Comparison of ENCODE assay signal across 9 cellular contexts in genomic region chr3:192090586-192090985, GRCh38.
DNase-seq lines count a peak whose midpoint lies in the region; ATAC-seq and TF ChIP-seq lines count a peak whose summit lies in the region.
"Had no signal": no experiment of that assay in that cellular context is flagged by ENCODE, and none has a peak within 500 bp of the region (broad histone marks: within the 10 kb centered on the region; RNA-seq: fewer than 3 reads in every experiment).

No MANE protein-coding gene starts in this region.

- H3K36me3 ChIP-seq in SK-N-SH (replicated peaks in 1 of 2; ENCODE audit: control insufficient read depth in 1 of 2, insufficient read depth in 2 of 2, low read length in 1 of 2), result no peaks in the 10 kb centered on the region

- POLR2A ChIA-PET in SK-N-SH (lab: Yijun Ruan, JAX), result no interaction called here
- POLR2A ChIA-PET in activated CD4-positive, alpha-beta memory T cell treated with anti-CD3 and anti-CD28 coated beads for 36 hours (lab: Charles Lee), result no interaction called here

- no peaks in the 10 kb centered on the region for H3K27me3 ChIP-seq in foreskin keratinocyte
- H3K27me3 ChIP-seq in SK-N-SH (ENCODE audit: insufficient read depth), result no peaks in the 10 kb centered on the region

- no peaks in the 10 kb centered on the region for H3K36me3 Mint-ChIP-seq in activated CD4-positive, alpha-beta memory T cell treated with anti-CD3 and anti-CD28 coated beads for 36 hours
- H3K36me3 Mint-ChIP-seq: activated naive CD4-positive, alpha-beta T cell treated with anti-CD3 and anti-CD28 coated beads, Interleukin-2, amount 50 U/mL, for 24 hours had no signal

- H3K27me3 Mint-ChIP-seq in activated CD4-positive, alpha-beta memory T cell treated with anti-CD3 and anti-CD28 coated beads for 36 hours, result no peaks in the 10 kb centered on the region

- H4K20me1 ChIP-seq in SK-N-SH (ENCODE audit: insufficient read depth), result no peaks in the 10 kb centered on the region

- no peak overlapping the region for H3K4me3 ChIP-seq in SK-N-SH (ENCODE audit: low read depth in 2 of 2, low read length in 1 of 2)

- H3K27ac Mint-ChIP-seq in activated CD4-positive, alpha-beta memory T cell treated with anti-CD3 and anti-CD28 coated beads for 36 hours, result no peak overlapping the region
- H3K27ac Mint-ChIP-seq: activated naive CD4-positive, alpha-beta T cell treated with anti-CD3 and anti-CD28 coated beads, Interleukin-2, amount 50 U/mL, for 24 hours had no signal

- H3K9me3 ChIP-seq in SK-N-SH, result 0 out of 2 replicates have a peak, but pooled peaks cover 4% of the 10 kb centered on the region

- DNase-seq in foreskin keratinocyte (peak in 1 of 2 donors; percentile 51), SK-N-SH (no peak), T-helper 2 cell (no peak)
- DNase-seq in activated CD4-positive, alpha-beta memory T cell treated with anti-CD3 and anti-CD28 coated beads for 36 hours, result no peak

- no peak overlapping the region for H2AFZ ChIP-seq in SK-N-SH (ENCODE audit: low read depth)

- no peaks in the 10 kb centered on the region for H3K4me1 ChIP-seq in foreskin keratinocyte
- no peaks in the 10 kb centered on the region for H3K4me1 ChIP-seq in SK-N-SH (ENCODE audit: control insufficient read depth in 1 of 2, insufficient read depth in 2 of 2, low read depth in 1 of 2, low read length in 1 of 2)

- H3K4me1 Mint-ChIP-seq in activated CD4-positive, alpha-beta memory T cell treated with anti-CD3 and anti-CD28 coated beads for 36 hours (ENCODE audit: low read depth), result no peaks in the 10 kb centered on the region
- H3K4me1 Mint-ChIP-seq: activated naive CD4-positive, alpha-beta T cell treated with anti-CD3 and anti-CD28 coated beads, Interleukin-2, amount 50 U/mL, for 24 hours had no signal

- H3K9ac ChIP-seq in SK-N-SH, result no peak overlapping the region

- H3K4me3 Mint-ChIP-seq in activated CD4-positive, alpha-beta memory T cell treated with anti-CD3 and anti-CD28 coated beads for 36 hours, result no peak overlapping the region
- H3K4me3 Mint-ChIP-seq: activated naive CD4-positive, alpha-beta T cell treated with anti-CD3 and anti-CD28 coated beads, Interleukin-2, amount 50 U/mL, for 24 hours had no signal

- intact Hi-C loops in activated CD4-positive, alpha-beta memory T cell treated with anti-CD3 and anti-CD28 coated beads for 36 hours (cut with micrococcal nuclease), result no loop called here

- H3K27ac ChIP-seq in foreskin keratinocyte (no peak overlapping the region), SK-N-SH (ENCODE audit: low read depth in 2 of 2, low read length in 1 of 2) (no peak overlapping the region)

- no peak for TF ChIP-seq EP300 in SK-N-SH (IDR thresholded peaks at IDR 0.05; ENCODE audit: borderline replicate concordance in 1 of 2, low read depth in 1 of 2, low read length in 1 of 2)

- no peak for TF ChIP-seq RAD21 in SK-N-SH (IDR thresholded peaks at IDR 0.05; ENCODE audit: low read length)

- TF ChIP-seq CTCF in foreskin keratinocyte (conservative IDR thresholded peaks at IDR 0.05) (no peak), SK-N-SH (IDR thresholded peaks at IDR 0.05) (no peak)

- peaks cover 2% of the 10 kb centered on the region for H3K9me3 Mint-ChIP-seq in activated CD4-positive, alpha-beta memory T cell treated with anti-CD3 and anti-CD28 coated beads for 36 hours

- no peaks in the 10 kb centered on the region for H3K79me2 ChIP-seq in SK-N-SH (ENCODE audit: insufficient read depth)

- H3K4me2 ChIP-seq in SK-N-SH, result no peak overlapping the region

- peak; percentile 84 for ATAC-seq in GM18502 (IDR thresholded peaks at IDR 0.05; ENCODE audit: poor library complexity, unreplicated experiment)
- peak; percentile 70 for ATAC-seq in GM21619 (IDR thresholded peaks at IDR 0.05; ENCODE audit: unreplicated experiment)
- ATAC-seq in HG03457 (IDR thresholded peaks at IDR 0.05; ENCODE audit: unreplicated experiment), result peak; percentile 66
- peak; percentile 34 for ATAC-seq in foreskin keratinocyte
- ATAC-seq in GM21528 (IDR thresholded peaks at IDR 0.05; ENCODE audit: low FRiP score, unreplicated experiment), result no peak

- CTCF ChIA-PET in SK-N-SH (lab: Yijun Ruan, JAX), result no interaction called here
- CTCF ChIA-PET in activated CD4-positive, alpha-beta memory T cell treated with anti-CD3 and anti-CD28 coated beads for 36 hours (lab: Charles Lee), result no interaction called here

- no peaks in the 10 kb centered on the region for H3K9me2 ChIP-seq in SK-N-SH

- no peaks in the 10 kb centered on the region for H3F3A ChIP-seq in SK-N-SH (replicated peaks; ENCODE audit: insufficient read depth)

TF ChIP-seq in SK-N-SH, 30 proteins besides CTCF, POLR2A, EP300 and RAD21:
- no peak for TF ChIP-seq YY1 (IDR thresholded peaks at IDR 0.05; ENCODE audit: low read depth)
- TF ChIP-seq, protein P1, sequence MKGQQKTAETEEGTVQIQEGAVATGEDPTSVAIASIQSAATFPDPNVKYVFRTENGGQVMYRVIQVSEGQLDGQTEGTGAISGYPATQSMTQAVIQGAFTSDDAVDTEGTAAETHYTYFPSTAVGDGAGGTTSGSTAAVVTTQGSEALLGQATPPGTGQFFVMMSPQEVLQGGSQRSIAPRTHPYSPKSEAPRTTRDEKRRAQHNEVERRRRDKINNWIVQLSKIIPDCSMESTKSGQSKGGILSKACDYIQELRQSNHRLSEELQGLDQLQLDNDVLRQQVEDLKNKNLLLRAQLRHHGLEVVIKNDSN (IDR thresholded peaks at IDR 0.05; ENCODE audit: borderline replicate concordance, low read depth), result no peak
- TF ChIP-seq MEF2A (IDR thresholded peaks at IDR 0.05; ENCODE audit: borderline replicate concordance, low read depth), result no peak
- no peak for TF ChIP-seq TCF12 (IDR thresholded peaks at IDR 0.05)
- no peak for TF ChIP-seq GATA2 (CRISPR knock-in tag; IDR thresholded peaks at IDR 0.05)
- TF ChIP-seq MAX (IDR thresholded peaks at IDR 0.05; ENCODE audit: low read depth), result no peak
- no peak for TF ChIP-seq REST (IDR thresholded peaks at IDR 0.05; ENCODE audit: low read depth, low read length)
- no peak for TF ChIP-seq JUND (IDR thresholded peaks at IDR 0.05)
- no peak for TF ChIP-seq SMC3 (IDR thresholded peaks at IDR 0.05; ENCODE audit: low read depth, low read length)
- TF ChIP-seq TAF1 (IDR thresholded peaks at IDR 0.05; ENCODE audit: borderline replicate concordance, low read depth, low read length), result no peak
- no peak for TF ChIP-seq FOSL2 (IDR thresholded peaks at IDR 0.05; ENCODE audit: borderline replicate concordance, low read depth)
- TF ChIP-seq EZH2phosphoT487 (IDR thresholded peaks at IDR 0.05; ENCODE audit: borderline replicate concordance, low read depth), result no peak
- TF ChIP-seq TEAD4 (IDR thresholded peaks at IDR 0.05; ENCODE audit: borderline replicate concordance, insufficient read depth), result no peak
- no peak for TF ChIP-seq ELF1 (IDR thresholded peaks at IDR 0.05)
- no peak for TF ChIP-seq RXRA (IDR thresholded peaks at IDR 0.05; ENCODE audit: borderline replicate concordance, low read depth)
TF ChIP-seq in SK-N-SH: peak in this region for 0.
